ENCODE assay signal across 27 cellular contexts in genomic region chr6:152771061-152771687, GRCh38. TPM values are rescaled to one million over a fixed set of nuclear protein-coding genes. Genes with fewer than 3 reads are reported as not detected.
A peak's percentile ranks its signal among the peaks of the same experiment; 100 is the strongest.
DNase-seq lines count a peak whose midpoint lies in the region; ATAC-seq, FAIRE-seq and TF ChIP-seq lines count a peak whose summit lies in the region.
"Had no signal": no experiment of that assay in that cellular context is flagged by ENCODE, and none has a peak within 500 bp of the region (broad histone marks: within the 10 kb centered on the region; RNA-seq: fewer than 3 reads in every experiment).

No MANE protein-coding gene starts in this region.

- no peak overlapping the region for H3K4ac ChIP-seq in H1 (replicated peaks; ENCODE audit: insufficient read length, low read depth, low read length)

- no peak for FAIRE-seq in H1 (lab: Jason Lieb, UNC)
- FAIRE-seq: A549, D721Med, GM12891, GM18507, H54 had no signal

- H2AFZ ChIP-seq in H1 (ENCODE audit: low read length) = peak overlapping the region; percentile 9; the same call in 1 of the 2 replicates
- H2AFZ ChIP-seq: GM23248 had no signal

- H3K9me3 ChIP-seq in H1 (ENCODE audit: insufficient read depth in 2 of 2, low read depth in 1 of 2, low read length in 1 of 2) (no peaks in the 10 kb centered on the region), left lung (no peaks in the 10 kb centered on the region)
- H3K9me3 ChIP-seq: A549; BE2C; BLaER1 treated with 17β-estradiol and CSF1 and Interleukin-3, amounts not matched to agents 10 nM and 100 nM had no signal

- H3K27me3 ChIP-seq in H7 (ENCODE audit: control insufficient read depth, insufficient read depth, low read length) = no peaks in the 10 kb centered on the region
- H3K27me3 ChIP-seq in H1 (replicated peaks in 1 of 4; ENCODE audit: control insufficient read depth in 3 of 4, extremely low read depth in 1 of 4, insufficient read depth in 3 of 4, low read length in 3 of 4) = no peaks in the 10 kb centered on the region
- H3K27me3 ChIP-seq in left lung = no peaks in the 10 kb centered on the region
- H3K27me3 ChIP-seq: BE2C; BLaER1 treated with 17β-estradiol and CSF1 and Interleukin-3, amounts not matched to agents 10 nM and 100 nM had no signal

- H4K20me1 ChIP-seq in H1 (replicated peaks in 1 of 2; ENCODE audit: control insufficient read depth in 1 of 2, insufficient read depth in 2 of 2, low read length in 2 of 2) = no peaks in the 10 kb centered on the region
- H4K20me1 ChIP-seq: BLaER1 treated with 17β-estradiol and CSF1 and Interleukin-3, amounts not matched to agents 10 nM and 100 nM had no signal

- no peak overlapping the region for H2BK12ac ChIP-seq in H1 (ENCODE audit: low read depth, low read length)

- H3K36me3 ChIP-seq in H7 (replicated peaks; ENCODE audit: control insufficient read depth, insufficient read depth, low read length) = no peaks in the 10 kb centered on the region
- no peaks in the 10 kb centered on the region for H3K36me3 ChIP-seq in H1 (ENCODE audit: control insufficient read depth in 2 of 4, insufficient read depth in 4 of 4, low read length in 3 of 4)
- H3K36me3 ChIP-seq in left lung = no peaks in the 10 kb centered on the region
- H3K36me3 ChIP-seq: BE2C; BLaER1 treated with 17β-estradiol and CSF1 and Interleukin-3, amounts not matched to agents 10 nM and 100 nM had no signal

- no peak overlapping the region for H3K4me3 Mint-ChIP-seq in stimulated activated effector memory CD8-positive, alpha-beta T cell treated with anti-CD3 and anti-CD28 coated beads, Interleukin-12 subunit alpha, Interleukin-12 subunit beta, amount 100 ng/mL, for 72 hours
- H3K4me3 Mint-ChIP-seq: CD14-positive monocyte; CD4-positive, alpha-beta T cell; CD8-positive, alpha-beta memory T cell had no signal

- H3K23ac ChIP-seq in H1 (ENCODE audit: insufficient read length) = no peak overlapping the region

- H2BK15ac ChIP-seq in H1 (ENCODE audit: low read length) = no peak overlapping the region

- intact Hi-C loops in left lung (cut with DNase I) = no loop called here

- H3K36me3 Mint-ChIP-seq in stimulated activated effector memory CD8-positive, alpha-beta T cell treated with anti-CD3 and anti-CD28 coated beads, Interleukin-12 subunit alpha, Interleukin-12 subunit beta, amount 100 ng/mL, for 72 hours = no peaks in the 10 kb centered on the region
- H3K36me3 Mint-ChIP-seq: CD14-positive monocyte; CD8-positive, alpha-beta memory T cell had no signal

- no peaks in the 10 kb centered on the region for H3K4me1 Mint-ChIP-seq in stimulated activated effector memory CD8-positive, alpha-beta T cell treated with anti-CD3 and anti-CD28 coated beads, Interleukin-12 subunit alpha, Interleukin-12 subunit beta, amount 100 ng/mL, for 72 hours
- H3K4me1 Mint-ChIP-seq: CD14-positive monocyte; CD8-positive, alpha-beta memory T cell had no signal

- H3K4me1 ChIP-seq in H1 (replicated peaks in 1 of 4; ENCODE audit: control insufficient read depth in 3 of 4, insufficient read depth in 4 of 4, low read length in 3 of 4) = no peaks in the 10 kb centered on the region
- H3K4me1 ChIP-seq in left lung = no peaks in the 10 kb centered on the region
- H3K4me1 ChIP-seq: A549; BLaER1 treated with 17β-estradiol and CSF1 and Interleukin-3, amounts not matched to agents 10 nM and 100 nM had no signal

- no peak overlapping the region for H3K56ac ChIP-seq in H1 (replicated peaks; ENCODE audit: insufficient read length, low read depth, low read length)

- no peak overlapping the region for H3K18ac ChIP-seq in H1 (ENCODE audit: extremely low read depth, low read length)

- no peak overlapping the region for H2BK5ac ChIP-seq in H1 (ENCODE audit: low read depth, low read length)

- no peak overlapping the region for H3K14ac ChIP-seq in H1 (ENCODE audit: insufficient read length)

- no peak overlapping the region for H4K91ac ChIP-seq in H1 (replicated peaks; ENCODE audit: insufficient read length, low read length)

- no peak overlapping the region for H2BK120ac ChIP-seq in H1 (replicated peaks; ENCODE audit: low read depth, low read length)

- H3K27ac Mint-ChIP-seq in stimulated activated effector memory CD8-positive, alpha-beta T cell treated with anti-CD3 and anti-CD28 coated beads, Interleukin-12 subunit alpha, Interleukin-12 subunit beta, amount 100 ng/mL, for 72 hours = no peak overlapping the region
- H3K27ac Mint-ChIP-seq: CD4-positive, alpha-beta T cell; CD8-positive, alpha-beta memory T cell had no signal

- CTCF ChIA-PET in H1 (lab: Charles Lee; ENCODE audit: partially characterized antibody) = interaction anchor here (1.0 to 1.7 kb wide), 5 partner anchors 11 to 183 kb away, joined by 3 to 5 read pairs (median 3); no protein-coding TSS in a partner anchor

- 91% methylated on average over 5 of the region's 5 CpGs; no CpG with 5 or more reads in 1 of the 2 experiments for WGBS in H1 (ENCODE audit: extremely low coverage in 1 of 2, insufficient coverage in 1 of 2, insufficient read length in 1 of 2, insufficient replicate concordance in 2 of 2, low coverage in 1 of 2, low lambda C conversion rate in 2 of 2, missing lambda C conversion rate in 1 of 2), 2 experiments

- no peaks in the 10 kb centered on the region for H3K23me2 ChIP-seq in H1 (ENCODE audit: low read depth, low read length)

- TF ChIP-seq CTCF in H1 (IDR thresholded peaks at IDR 0.05; ENCODE audit: control extremely low read depth in 1 of 3, insufficient read depth in 1 of 3, low read depth in 1 of 3, low read length in 3 of 3) (no peak), left lung (IDR thresholded peaks at IDR 0.05) (no peak)

- H4K5ac ChIP-seq in H1 (ENCODE audit: insufficient read length, low read depth, low read length) = no peak overlapping the region

- H2BK20ac ChIP-seq in H1 (ENCODE audit: low read length) = no peak overlapping the region

- no peak for TF ChIP-seq POLR2A in H1 (IDR thresholded peaks at IDR 0.05; ENCODE audit: control extremely low read depth in 1 of 2, low read depth in 2 of 2, low read length in 2 of 2)

- H3K79me1 ChIP-seq in H1 (ENCODE audit: low read depth, low read length) = no peaks in the 10 kb centered on the region

- peak; percentile 26 for ATAC-seq in stimulated activated effector memory CD8-positive, alpha-beta T cell treated with anti-CD3 and anti-CD28 coated beads, Interleukin-12 subunit alpha, Interleukin-12 subunit beta, amount 100 ng/mL, for 72 hours
- ATAC-seq in left lung = no peak
- no peak for ATAC-seq in GM21717 (IDR thresholded peaks at IDR 0.05; ENCODE audit: unreplicated experiment)
- no peak for ATAC-seq in HG02884 (IDR thresholded peaks at IDR 0.05; ENCODE audit: unreplicated experiment)
- ATAC-seq: A549 had no signal

- H3K27ac ChIP-seq in H1 (ENCODE audit: low read depth, low read length) = no peak overlapping the region
- H3K27ac ChIP-seq in left lung = no peak overlapping the region
- H3K27ac ChIP-seq: A549; BLaER1 treated with 17β-estradiol and CSF1 and Interleukin-3, amounts not matched to agents 10 nM and 100 nM; GM23248 had no signal

- POLR2A ChIA-PET in H1 (lab: Charles Lee; ENCODE audit: partially characterized antibody) = no interaction called here

- no peak overlapping the region for H3K9ac ChIP-seq in H1 (replicated peaks in 1 of 4; ENCODE audit: extremely low read depth in 1 of 4, low read depth in 3 of 4, low read length in 3 of 4)
- H3K9ac ChIP-seq: BLaER1 treated with 17β-estradiol and CSF1 and Interleukin-3, amounts not matched to agents 10 nM and 100 nM; GM23248 had no signal

- H2AK5ac ChIP-seq in H1 (ENCODE audit: low read depth, low read length) = no peak overlapping the region

- H3K4me3 ChIP-seq in H7 (ENCODE audit: insufficient read depth, low read depth, low read length) = no peak overlapping the region
- H3K4me3 ChIP-seq in H1 (ENCODE audit: extremely low read depth in 1 of 4, insufficient read depth in 2 of 4, low read depth in 3 of 4, low read length in 4 of 4) = no peak overlapping the region
- no peak overlapping the region for H3K4me3 ChIP-seq in left lung
- H3K4me3 ChIP-seq: A549; BLaER1 treated with 17β-estradiol and CSF1 and Interleukin-3, amounts not matched to agents 10 nM and 100 nM; GM23248 had no signal

- H3K79me2 ChIP-seq in H1 (ENCODE audit: control insufficient read depth in 1 of 2, insufficient read depth in 2 of 2, low read length in 2 of 2) = no peaks in the 10 kb centered on the region

- DNase-seq in H7 (peak; percentile 1), H1 (ENCODE audit: low read depth in 1 of 2, low spot score in 2 of 2) (no peak), islet precursor cell (peak; percentile 57), left lung (no peak), NCI-H2029 treated with DMSO at 0.1 percent for 48 hours (lab: John Stamatoyannopoulos, UW) (no peak)
- no peak for DNase-seq in stimulated activated effector memory CD8-positive, alpha-beta T cell treated with anti-CD3 and anti-CD28 coated beads, Interleukin-12 subunit alpha, Interleukin-12 subunit beta, amount 100 ng/mL, for 72 hours (ENCODE audit: low spot score in 2 of 2)
- DNase-seq: 8988T; ACHN; AML-193; BE2C; CD4-positive, alpha-beta T cell; CD8-positive, alpha-beta memory T cell; DMS 273 treated with DMSO at 0.1 percent for 48 hours; DMS79; EL; GDM1; GM23248; HCEC 1CT had no signal

- no peak overlapping the region for H3K4me2 ChIP-seq in H1 (ENCODE audit: insufficient read depth in 1 of 2, low read depth in 2 of 2, low read length in 2 of 2)
- H3K4me2 ChIP-seq: A549; BLaER1 treated with 17β-estradiol and CSF1 and Interleukin-3, amounts not matched to agents 10 nM and 100 nM had no signal

- no peak overlapping the region for H4K8ac ChIP-seq in H1 (ENCODE audit: extremely low read depth, insufficient read depth, low read length)

- no peak for TF ChIP-seq RAD21 in H1 (IDR thresholded peaks at IDR 0.05 in 1 of 2, conservative IDR thresholded peaks at IDR 0.05 in 1 of 2; ENCODE audit: low read depth in 2 of 2, low read length in 2 of 2)

- H3K9me3 Mint-ChIP-seq in stimulated activated effector memory CD8-positive, alpha-beta T cell treated with anti-CD3 and anti-CD28 coated beads, Interleukin-12 subunit alpha, Interleukin-12 subunit beta, amount 100 ng/mL, for 72 hours = no peaks in the 10 kb centered on the region
- H3K9me3 Mint-ChIP-seq: CD14-positive monocyte; CD4-positive, alpha-beta T cell; CD8-positive, alpha-beta memory T cell had no signal

- no peak for TF ChIP-seq EP300 in H1 (IDR thresholded peaks at IDR 0.05; ENCODE audit: borderline replicate concordance in 1 of 2, low read depth in 2 of 2, low read length in 2 of 2)

TF ChIP-seq in H1, 55 proteins besides CTCF, POLR2A, EP300 and RAD21 (continues in another document):
- no peak for TF ChIP-seq CHD2 (IDR thresholded peaks at IDR 0.05; ENCODE audit: low read length)

RNA-seq across cellular contexts. Expression of gene VIP, which starts 20.6 kb away (rescaled TPM):
- not detected in 2 replicates for total RNA-seq in H7 (2014; rRNA removed; shearing (Covaris generic))
- not detected in 2 replicates for total RNA-seq in H1 (2021; fragmentation: NEBNext Ultra II Directional; extraction: Animal tissue kit (Norgen Biotek cat#: 25700))
- polyA plus RNA-seq in H1 (2011; rRNA removed) = not detected in 2 replicates
- polyA plus RNA-seq in H1 (2011; cell fraction: cytosol; rRNA removed) = not detected
- not detected for polyA plus RNA-seq in H1 (2011; cell fraction: nucleus; rRNA removed)
- polyA plus RNA-seq in H1 (2012, experiment 1 of 2) = not detected in 4 replicates
- not detected for polyA plus RNA-seq in H1 (2012, experiment 2 of 2)
- 0.02 TPM for polyA plus RNA-seq in H1 (2013, experiment 1 of 2)
- polyA plus RNA-seq in H1 (2013, experiment 2 of 2) = not detected
- polyA minus RNA-seq in H1 (2011; rRNA and poly(A)+ RNA removed) = not detected in 2 replicates
- polyA minus RNA-seq in H1 (2011; cell fraction: cytosol; rRNA and poly(A)+ RNA removed) = not detected
- polyA minus RNA-seq in H1 (2011; cell fraction: nucleus; rRNA and poly(A)+ RNA removed) = not detected
- 1 to 10 TPM in 1 of 2 donors, under 1 TPM in 1; 0.23 to 1.4 TPM for total RNA-seq in left lung
- total RNA-seq: CD4-positive, alpha-beta T cell; CD8-positive, alpha-beta memory T cell had no signal
- polyA plus RNA-seq: CD14-positive monocyte; CD8-positive, alpha-beta memory T cell; GM23248 had no signal

Comparison
In these comparisons a context has a peak if more than half of its experiments do, and no peak if none do; other contexts are left out.
1. DNase-seq: peak in H7 (single experiment) and islet precursor cell (single experiment); none in H1 (0 of 2), stimulated activated effector memory CD8-positive, alpha-beta T cell treated with anti-CD3 and anti-CD28 coated beads, Interleukin-12 subunit alpha, Interleukin-12 subunit beta, amount 100 ng/mL, for 72 hours (0 of 2), left lung (0 of 2) and NCI-H2029 treated with DMSO at 0.1 percent for 48 hours (single experiment).